28 cellular contexts compared by ENCODE assay signal in genomic region chr2:83261591-83262136, GRCh38.
"Had no signal": no experiment of that assay in that cellular context is flagged by ENCODE, and none has a peak within 500 bp of the region (broad histone marks: within the 10 kb centered on the region; RNA-seq: fewer than 3 reads in every experiment).

No MANE protein-coding gene starts in this region.

- H3K27me3 ChIP-seq: esophagus squamous epithelium, gastroesophageal sphincter, heart right ventricle had no signal

- FAIRE-seq: astrocyte, colon had no signal

- DNase-seq: activated B cell treated with CpG ODN at 0.5 μM for 24 hours; activated CD4-positive, alpha-beta T cell treated with anti-CD3 and anti-CD28 coated beads for 48 hours; activated CD4-positive, alpha-beta T cell treated with anti-CD3 and anti-CD28 coated beads, Interleukin-2, amount 50 U/mL, for 1 hour; activated CD4-positive, alpha-beta T cell treated with anti-CD3 and anti-CD28 coated beads, Interleukin-2, amount 50 U/mL, for 48 hours; activated CD8-positive, alpha-beta memory T cell treated with anti-CD3 and anti-CD28 coated beads for 24 hours; activated CD8-positive, alpha-beta T cell treated with anti-CD3 and anti-CD28 coated beads for 36 hours; activated effector memory CD4-positive, alpha-beta T cell treated with Interleukin-2 at 50 U/mL for 16 hours; activated gamma-delta T cell treated with Interleukin-2 at 50 U/mL for 16 hours; activated naive CD4-positive, alpha-beta T cell treated with anti-CD3 and anti-CD28 coated beads, Interleukin-2, amount 50 U/mL, for 16 hours; activated naive CD4-positive, alpha-beta T cell treated with Interleukin-2 at 50 U/mL for 16 hours; activated T-cell treated with anti-CD3 and anti-CD28 coated beads, Interleukin-2, amount 50 U/mL, for 4 hours; amniotic stem cell; anterior cingulate cortex; caudate nucleus; cortex of kidney; dermis blood vessel endothelial cell; effector CD4-positive, alpha-beta T cell; effector memory CD8-positive, alpha-beta T cell; esophagus squamous epithelium; foreskin melanocyte; heart right ventricle; T1000; WERI-Rb-1 had no signal

- ATAC-seq: activated CD4-positive, CD25-positive, alpha-beta regulatory T cell treated with anti-CD3 and anti-CD28 coated beads, Interleukin-2, amount 50 U/mL, for 24 hours; activated CD8-positive, alpha-beta T cell treated with anti-CD3 and anti-CD28 coated beads for 36 hours; activated T-cell treated with anti-CD3 and anti-CD28 coated beads, Interleukin-2, amount 50 U/mL, for 4 hours; activated T-helper 17 cell treated with anti-CD3 and anti-CD28 coated beads, Interleukin-2, amount 50 U/mL, for 72 hours; effector memory CD8-positive, alpha-beta T cell; gastroesophageal sphincter; heart right ventricle had no signal

- H3K27ac ChIP-seq: esophagus squamous epithelium, gastroesophageal sphincter, heart right ventricle, WERI-Rb-1 had no signal

- H3K4me1 ChIP-seq: esophagus squamous epithelium, gastroesophageal sphincter, heart right ventricle had no signal

- H3K36me3 ChIP-seq: esophagus squamous epithelium, gastroesophageal sphincter, heart right ventricle, WERI-Rb-1 had no signal

- H3K9me3 ChIP-seq: esophagus squamous epithelium, gastroesophageal sphincter, heart right ventricle had no signal

- H3K4me3 ChIP-seq: esophagus squamous epithelium, gastroesophageal sphincter, heart right ventricle had no signal
